ENCODE assay signal across 8 cellular contexts in genomic region chr1:171841931-171842723, GRCh38. TPM values are rescaled to one million over a fixed set of nuclear protein-coding genes. Genes with fewer than 3 reads are reported as not detected.
DNase-seq lines count a peak whose midpoint lies in the region; ATAC-seq, FAIRE-seq and TF ChIP-seq lines count a peak whose summit lies in the region.

No MANE protein-coding gene starts in this region.

- in situ Hi-C loops in Panc1 (cut with HindIII; ENCODE audit: low pct_unique_long_range_greater_than_20kb, low sequenced_read_pairs), result no loop called here

- ATAC-seq in Panc1 (peak; percentile 26; the same call in 1 of the 2 replicates), GM19395 (IDR thresholded peaks at IDR 0.05; ENCODE audit: unreplicated experiment) (no peak)

- peak; percentile 68 for DNase-seq in NCI-H82 (lab: John Stamatoyannopoulos, UW)
- no peak for DNase-seq in NCI-H82 treated with DMSO at 0.1 percent for 48 hours (lab: John Stamatoyannopoulos, UW; ENCODE audit: unreplicated experiment)
- no peak for DNase-seq in Panc1 (ENCODE audit: low read depth, low spot score)
- peak in 52 of 61 donors; percentile 4 to 79 (median 44) for DNase-seq in caudate nucleus (lab: John Stamatoyannopoulos, UW)
- peak; percentile 58 for DNase-seq in kidney
- DNase-seq in stimulated activated CD4-positive, alpha-beta T cell treated with anti-CD3 and anti-CD28 coated beads, Interleukin-4, amount 100 ng/mL, for 24 hours, result peak; percentile 4
- no peak for DNase-seq in GM19240 (ENCODE audit: insufficient read length, low spot score)

- H3K9me3 ChIP-seq in Panc1 (ENCODE audit: control insufficient read depth, insufficient read depth, low read depth, low read length) (no peaks in the 10 kb centered on the region), kidney (ENCODE audit: control insufficient read depth in 1 of 2, low read length in 2 of 2) (no peaks in the 10 kb centered on the region)

- no peak for TF ChIP-seq CTCF in Panc1 (IDR thresholded peaks at IDR 0.05)
- TF ChIP-seq CTCF in kidney (IDR thresholded peaks at IDR 0.05; ENCODE audit: borderline replicate concordance, extremely low read depth, insufficient read depth), result no peak

- intact Hi-C loops in Panc1 (cut with micrococcal nuclease; ENCODE audit: unreplicated experiment) (no loop called here), kidney (cut with DNase I) (no loop called here)

- peak overlapping the region; percentile 39 to 59 for H3K9ac ChIP-seq in kidney (ENCODE audit: low read length in 2 of 2)

- no peak overlapping the region for H3K27ac ChIP-seq in Panc1 (ENCODE audit: low read length)
- H3K27ac ChIP-seq in caudate nucleus (ENCODE audit: low read depth, low read length), result peak overlapping the region; percentile 92
- H3K27ac ChIP-seq in kidney (ENCODE audit: low read depth in 2 of 2, low read length in 2 of 2), result peak overlapping the region in 1 of 2 donors; percentile 32

- no peak for FAIRE-seq in kidney (lab: Jason Lieb, UNC)

- H3K36me3 ChIP-seq in Panc1 (ENCODE audit: control insufficient read depth, insufficient read depth, low read length) (no peaks in the 10 kb centered on the region), kidney (ENCODE audit: control insufficient read depth in 1 of 2, insufficient read depth in 2 of 2, low read length in 2 of 2) (no peaks in the 10 kb centered on the region)

- peak overlapping the region; percentile 33 to 36 for H3K4me3 ChIP-seq in Panc1 (ENCODE audit: low read depth in 2 of 2, low read length in 2 of 2)
- peak overlapping the region; percentile 72 to 77 for H3K4me3 ChIP-seq in kidney (ENCODE audit: low read length in 2 of 2)

- no TSS peak for BruUV-seq in Panc1 (replicated peaks; lab: Mats Ljungman, UMichigan)

- H3K4me1 ChIP-seq in Panc1 (ENCODE audit: control insufficient read depth, insufficient read depth, low read length) (no peaks in the 10 kb centered on the region), kidney (ENCODE audit: control insufficient read depth in 1 of 2, insufficient read depth in 1 of 2, low read depth in 1 of 2, low read length in 2 of 2) (peaks cover 0 to 7% of the 10 kb centered on the region in 2 donors)

- CTCF ChIA-PET in Panc1 (lab: Charles Lee), result no interaction called here

- POLR2A ChIA-PET in Panc1 (lab: Charles Lee), result no interaction called here

- peaks cover 8% of the 10 kb centered on the region; the same call in 1 of the 2 replicates for H3K27me3 ChIP-seq in Panc1 (ENCODE audit: control insufficient read depth, insufficient read depth, low read length)

RNA-seq across cellular contexts. Expression of gene DNM3, which starts 0.8 kb away (rescaled TPM):
- 0.46 TPM for total RNA-seq in Panc1 (2021; ENCODE audit: unreplicated experiment)
- polyA plus RNA-seq in Panc1 (2012; ENCODE audit: insufficient read length), result 0.10 TPM
- total RNA-seq in kidney, result 19.1 TPM
- polyA plus RNA-seq in kidney (ENCODE audit: insufficient read depth, low read depth, low replicate concordance), result 5.9 TPM

Comparison
In these comparisons a context has a peak if more than half of its experiments do, and no peak if none do; other contexts are left out.
1. DNase-seq: peak in NCI-H82 (single experiment), caudate nucleus (52 of 61), kidney (single experiment) and stimulated activated CD4-positive, alpha-beta T cell treated with anti-CD3 and anti-CD28 coated beads, Interleukin-4, amount 100 ng/mL, for 24 hours (single experiment); none in NCI-H82 treated with DMSO at 0.1 percent for 48 hours (single experiment), Panc1 (single experiment) and GM19240 (single experiment).
2. RNA of gene DNM3, which starts 0.8 kb away (total RNA-seq): 19.1 TPM in kidney (single experiment); 0.46 TPM in Panc1 (single experiment); every median in the first group is over 10 times any median in the second.